Comparison of ENCODE assay signal across 10 cellular contexts in genomic region chrX:71181558-71181909, GRCh38. TPM values are rescaled to one million over a fixed set of nuclear protein-coding genes. Genes with fewer than 3 reads are reported as not detected.
DNase-seq lines count a peak whose midpoint lies in the region; ATAC-seq and TF ChIP-seq lines count a peak whose summit lies in the region.
"Had no signal": no experiment of that assay in that cellular context is flagged by ENCODE, and none has a peak within 500 bp of the region (broad histone marks: within the 10 kb centered on the region; RNA-seq: fewer than 3 reads in every experiment).

No MANE protein-coding gene starts in this region.

- no peak overlapping the region for H4K91ac ChIP-seq in neuronal stem cell (ENCODE audit: low read depth, low read length, poor library complexity)

- H3K4me2 ChIP-seq in neuronal stem cell (ENCODE audit: insufficient read depth, low read length, poor library complexity, severe bottlenecking), result peak overlapping the region; percentile 31

- 8 to 9% methylated on average over 8 to 10 of the region's 10 CpGs for WGBS in endodermal cell (ENCODE audit: insufficient coverage in 1 of 2, insufficient read length in 1 of 2), 2 experiments
- no CpG with 5 or more reads among the region's 10 CpGs for WGBS in neuronal stem cell (ENCODE audit: extremely low coverage in 2 of 2, insufficient read length in 2 of 2, insufficient replicate concordance in 1 of 2), 2 donors

- CTCF ChIA-PET in BJ (lab: Yijun Ruan, JAX), result no interaction called here

- peaks cover 67% of the 10 kb centered on the region for H3K9me3 Mint-ChIP-seq in endodermal cell

- intact Hi-C loops in upper lobe of right lung (cut with DNase I), result no loop called here

- DNase-seq in BJ (ENCODE audit: low read depth) (no peak), endodermal cell (peak; percentile 57), neuronal stem cell (ENCODE audit: low spot score) (no peak), upper lobe of right lung (no peak), NCI-H226 (no peak)
- peak; percentile 51 to 57 for DNase-seq in activated CD4-positive, alpha-beta T cell treated with anti-CD3 and anti-CD28 coated beads, Interleukin-2, amount 50 U/mL, for 48 hours

- H2BK120ac ChIP-seq in neuronal stem cell (ENCODE audit: low read depth, low read length), result no peak overlapping the region

- H3K4me3 Mint-ChIP-seq in endodermal cell, result peak overlapping the region; percentile 63

- peaks cover 4% of the 10 kb centered on the region for H3K4me1 ChIP-seq in endodermal cell (ENCODE audit: control insufficient read depth, insufficient read depth, low read length)
- H3K4me1 ChIP-seq in neuronal stem cell (ENCODE audit: control insufficient read depth in 2 of 2, insufficient read depth in 1 of 2, low read depth in 1 of 2, low read length in 2 of 2), result peaks cover 10 to 11% of the 10 kb centered on the region in 2 donors
- H3K4me1 ChIP-seq in upper lobe of right lung, result peaks cover 5% of the 10 kb centered on the region

- H2BK15ac ChIP-seq in neuronal stem cell (ENCODE audit: low read length), result no peak overlapping the region

- no peak overlapping the region for H3K23ac ChIP-seq in neuronal stem cell (ENCODE audit: low read depth, low read length, poor library complexity)

- H3K9me3 ChIP-seq in endodermal cell (ENCODE audit: control insufficient read depth, low read length), result no peaks in the 10 kb centered on the region
- H3K9me3 ChIP-seq in neuronal stem cell (replicated peaks in 1 of 2; ENCODE audit: control insufficient read depth in 2 of 2, insufficient read depth in 1 of 2, low read depth in 1 of 2, low read length in 2 of 2), result no peaks in the 10 kb centered on the region
- no peaks in the 10 kb centered on the region for H3K9me3 ChIP-seq in upper lobe of right lung

- no peaks in the 10 kb centered on the region for H3K36me3 Mint-ChIP-seq in endodermal cell (ENCODE audit: low read depth)

- TF ChIP-seq CTCF in BJ (IDR thresholded peaks at IDR 0.05; ENCODE audit: insufficient read depth, low read depth, low read length) (no peak), endodermal cell (conservative IDR thresholded peaks at IDR 0.05) (no peak), upper lobe of right lung (IDR thresholded peaks at IDR 0.05) (no peak)

- H3K27me3 ChIP-seq in BJ (ENCODE audit: control insufficient read depth, insufficient read depth, low read length) (no peaks in the 10 kb centered on the region), endodermal cell (ENCODE audit: control insufficient read depth, insufficient read depth, low read length, poor library complexity, severe bottlenecking) (no peaks in the 10 kb centered on the region), neuronal stem cell (ENCODE audit: control insufficient read depth in 3 of 3, insufficient read depth in 3 of 3, low read depth in 1 of 3, low read length in 3 of 3) (no peaks in the 10 kb centered on the region), upper lobe of right lung (no peaks in the 10 kb centered on the region)

- no peak overlapping the region for H3K4ac ChIP-seq in neuronal stem cell (ENCODE audit: low read length)

- no peak overlapping the region for H4K8ac ChIP-seq in neuronal stem cell (ENCODE audit: low read depth, low read length)

- peak overlapping the region; percentile 43 for H3K4me3 ChIP-seq in BJ (ENCODE audit: low read depth, low read length)
- H3K4me3 ChIP-seq in endodermal cell (ENCODE audit: low read length), result peak overlapping the region; percentile 83
- H3K4me3 ChIP-seq in neuronal stem cell (ENCODE audit: low read length in 2 of 2), result peak overlapping the region; percentile 41 to 74
- peak overlapping the region; percentile 53 for H3K4me3 ChIP-seq in upper lobe of right lung

- no peak overlapping the region for H3K14ac ChIP-seq in neuronal stem cell (ENCODE audit: low read length)

- H3K18ac ChIP-seq in neuronal stem cell (ENCODE audit: low read length), result peak overlapping the region; percentile 71

- H2BK12ac ChIP-seq in neuronal stem cell (ENCODE audit: low read length), result no peak overlapping the region

- no peak overlapping the region for H2BK5ac ChIP-seq in neuronal stem cell (ENCODE audit: low read length)

- POLR2A ChIA-PET in BJ (lab: Charles Lee), result no interaction called here

- ATAC-seq in GM19438 (IDR thresholded peaks at IDR 0.05; ENCODE audit: low read depth, unreplicated experiment) (peak; percentile 52), HG03558 (IDR thresholded peaks at IDR 0.05; ENCODE audit: extremely low read depth, unreplicated experiment) (peak; percentile 15), upper lobe of right lung (peak; percentile 2)

- H2AK5ac ChIP-seq in neuronal stem cell (ENCODE audit: low read depth, low read length), result no peak overlapping the region

- H3K27ac ChIP-seq in endodermal cell (ENCODE audit: low read depth, low read length) (peak overlapping the region; percentile 89), neuronal stem cell (replicated peaks; ENCODE audit: low read length) (peak overlapping the region; percentile 90), upper lobe of right lung (peak overlapping the region; percentile 88)

- H3K27me3 Mint-ChIP-seq in endodermal cell (ENCODE audit: insufficient read depth), result no peaks in the 10 kb centered on the region

- H3K27ac Mint-ChIP-seq in endodermal cell, result peak overlapping the region; percentile 97

- H3K4me1 Mint-ChIP-seq in endodermal cell, result peaks cover 12% of the 10 kb centered on the region

- H3K9ac ChIP-seq in endodermal cell (ENCODE audit: extremely low read depth, low read length, poor library complexity, severe bottlenecking) (peak overlapping the region; percentile 67), neuronal stem cell (ENCODE audit: low read depth, low read length, poor library complexity) (no peak overlapping the region)

- H3K79me1 ChIP-seq in neuronal stem cell (ENCODE audit: low read depth, low read length), result no peaks in the 10 kb centered on the region

- H2AFZ ChIP-seq in neuronal stem cell (ENCODE audit: low read length), result peak overlapping the region; percentile 36

- H3K36me3 ChIP-seq in BJ (ENCODE audit: control insufficient read depth, insufficient read depth, low read length) (no peaks in the 10 kb centered on the region), endodermal cell (ENCODE audit: control insufficient read depth, insufficient read depth, low read length) (no peaks in the 10 kb centered on the region), neuronal stem cell (replicated peaks in 1 of 2; ENCODE audit: control insufficient read depth in 2 of 2, insufficient read depth in 2 of 2, low read length in 2 of 2) (no peaks in the 10 kb centered on the region), upper lobe of right lung (no peaks in the 10 kb centered on the region)

RNA-seq across cellular contexts. Expression of gene NLGN3, which starts 36.9 kb away (rescaled TPM):
- 0.22 and 0.27 TPM in 2 replicates for polyA plus RNA-seq in BJ (2011; rRNA removed)
- 0.10 and 0.19 TPM in 2 replicates for polyA minus RNA-seq in BJ (2011; rRNA and poly(A)+ RNA removed)
- total RNA-seq in endodermal cell (1 to 10 TPM; 1.3 to 3.0 TPM), upper lobe of right lung (0.69 TPM)
- 22.8 TPM for polyA plus RNA-seq in endodermal cell (2013, experiment 1 of 2)
- 22.0 TPM for polyA plus RNA-seq in endodermal cell (2013, experiment 2 of 2)
- polyA plus RNA-seq in neuronal stem cell (2013, experiment 1 of 2), result 28.0 TPM
- polyA plus RNA-seq in neuronal stem cell (2013, experiment 2 of 2), result 27.1 TPM

RNA-seq across cellular contexts. Expression of gene GJB1, which starts 41.5 kb away (rescaled TPM):
- not detected in 2 replicates for polyA plus RNA-seq in BJ (2011; rRNA removed)
- not detected in 2 replicates for polyA minus RNA-seq in BJ (2011; rRNA and poly(A)+ RNA removed)
- 1 to 10 TPM in 1 of 2 donors, under 1 TPM in 1; 0.91 to 1.4 TPM for total RNA-seq in endodermal cell
- polyA plus RNA-seq in endodermal cell (2013, experiment 1 of 2), result 0.36 TPM
- polyA plus RNA-seq in endodermal cell (2013, experiment 2 of 2), result 0.37 TPM
- polyA plus RNA-seq in neuronal stem cell (2013, experiment 1 of 2), result 0.01 TPM
- polyA plus RNA-seq in neuronal stem cell (2013, experiment 2 of 2), result not detected
- total RNA-seq in upper lobe of right lung, result 5.4 TPM
- total RNA-seq: HT1080, subcutaneous adipose tissue had no signal

Comparison
In these comparisons a context has a peak if more than half of its experiments do, and no peak if none do; other contexts are left out.
1. DNase-seq: peak in activated CD4-positive, alpha-beta T cell treated with anti-CD3 and anti-CD28 coated beads, Interleukin-2, amount 50 U/mL, for 48 hours (2 of 2) and endodermal cell (single experiment); none in BJ (single experiment), neuronal stem cell (single experiment), upper lobe of right lung (single experiment) and NCI-H226 (single experiment).
2. ATAC-seq: peak in every context shown above with its lines; median percentile 52 in GM19438; 15 in HG03558; 2 in upper lobe of right lung.
3. Peak in every context shown above with its lines, with median percentiles within 50 percentile points of each other: H3K4me3 ChIP-seq and H3K27ac ChIP-seq.